9 cellular contexts compared by ENCODE assay signal in the genomic region with DNA sequence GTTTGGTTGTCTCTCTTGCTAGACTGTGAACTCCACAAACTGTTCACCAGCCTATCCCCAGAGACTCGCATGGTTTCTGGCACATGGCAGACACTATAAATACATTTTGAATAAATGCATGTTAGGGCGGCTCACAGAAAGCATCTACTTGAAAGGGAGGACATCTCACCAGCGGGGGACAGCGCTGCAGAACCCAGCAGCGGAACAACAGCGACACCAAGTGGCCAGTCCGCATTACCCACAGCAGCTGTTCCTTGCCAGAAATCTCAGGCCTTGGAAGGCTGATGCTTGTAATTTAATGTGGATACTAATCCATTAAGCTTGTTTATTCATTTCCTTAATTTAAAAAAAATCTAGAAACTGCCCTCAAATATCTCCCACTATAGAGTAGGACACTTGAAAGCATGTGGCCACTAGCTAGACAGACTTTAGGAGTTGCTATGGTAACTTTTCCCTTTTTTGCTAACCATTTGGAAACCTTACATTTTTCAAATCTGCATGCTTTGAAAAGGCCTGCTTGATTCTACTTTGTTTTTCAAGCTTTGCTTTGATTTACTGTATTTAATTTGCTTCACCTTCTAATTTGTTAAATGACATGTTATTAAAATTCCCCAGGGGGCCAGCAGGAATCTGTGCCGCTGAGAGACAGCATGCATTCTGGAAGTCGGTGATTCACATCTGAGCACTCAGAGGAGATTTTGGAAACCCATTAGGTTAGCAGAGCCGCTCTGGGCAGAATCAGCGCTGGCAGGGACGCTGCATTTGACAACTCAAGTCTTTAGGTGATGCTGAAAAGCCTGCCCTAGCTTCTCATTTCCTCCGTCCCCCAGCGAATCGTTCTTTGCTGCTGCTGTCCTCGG.
DNase-seq lines count a peak whose midpoint lies in the region; ATAC-seq and TF ChIP-seq lines count a peak whose summit lies in the region.
"Had no signal": no experiment of that assay in that cellular context is flagged by ENCODE, and none has a peak within 500 bp of the region (broad histone marks: within the 10 kb centered on the region; RNA-seq: fewer than 3 reads in every experiment).

No MANE protein-coding gene starts in this region.

- H3K27ac ChIP-seq in fibroblast of lung (ENCODE audit: insufficient read depth, low read length) (no peak overlapping the region), stomach (no peak overlapping the region)

- H3K4me3 ChIP-seq in fibroblast of lung (replicated peaks in 1 of 4; ENCODE audit: control extremely low read depth in 1 of 4, insufficient read depth in 1 of 4, low read depth in 3 of 4, low read length in 4 of 4), result no peak overlapping the region
- no peak overlapping the region for H3K4me3 ChIP-seq in stomach

- ATAC-seq in GM19463 (IDR thresholded peaks at IDR 0.05; ENCODE audit: unreplicated experiment), result peak; percentile 83
- peak; percentile 87 to 95 for ATAC-seq in activated T-cell treated with anti-CD3 and anti-CD28 coated beads, Interleukin-2, amount 50 U/mL, for 4 hours

- no peak overlapping the region for H2AFZ ChIP-seq in fibroblast of lung (ENCODE audit: low read length)

- TF ChIP-seq POLR2A in stomach (IDR thresholded peaks at IDR 0.05), result no peak

- peaks cover 4% of the 10 kb centered on the region for H3K4me1 Mint-ChIP-seq in activated T-cell treated with anti-CD3 and anti-CD28 coated beads, Interleukin-2, amount 50 U/mL, for 4 hours (ENCODE audit: low read depth)
- H3K4me1 Mint-ChIP-seq in neural crest cell, result peaks cover 15% of the 10 kb centered on the region

- H3K4me2 ChIP-seq in fibroblast of lung (ENCODE audit: extremely low read depth, insufficient read depth, low read length), result no peak overlapping the region

- H3K27me3 ChIP-seq in fibroblast of lung (ENCODE audit: control insufficient read depth, insufficient read depth, low read length) (no peaks in the 10 kb centered on the region), stomach (no peaks in the 10 kb centered on the region)

- H4K20me1 ChIP-seq in fibroblast of lung (ENCODE audit: control insufficient read depth, extremely low read depth, insufficient read depth, low read length), result no peaks in the 10 kb centered on the region

- no peaks in the 10 kb centered on the region for H3K36me3 Mint-ChIP-seq in activated T-cell treated with anti-CD3 and anti-CD28 coated beads, Interleukin-2, amount 50 U/mL, for 4 hours (ENCODE audit: insufficient read depth)
- H3K36me3 Mint-ChIP-seq in neural crest cell (ENCODE audit: low read depth), result no peaks in the 10 kb centered on the region

- no peak overlapping the region for H3K4me3 Mint-ChIP-seq in activated T-cell treated with anti-CD3 and anti-CD28 coated beads, Interleukin-2, amount 50 U/mL, for 4 hours
- no peak overlapping the region for H3K4me3 Mint-ChIP-seq in neural crest cell
- H3K4me3 Mint-ChIP-seq: T-helper 1 cell treated with Interleukin-12 subunit alpha and Interleukin-12 subunit beta and Interleukin-4 antibody, amounts not matched to agents 30 μg/mL and 1 μg/mL, for 36 hours had no signal

- H3K9me3 ChIP-seq in fibroblast of lung (ENCODE audit: control insufficient read depth, insufficient read depth, low read depth, low read length) (no peaks in the 10 kb centered on the region), stomach (no peaks in the 10 kb centered on the region)

- WGBS in stomach, 5 donors, result 38 to 45% (median 42%) methylated on average over 16 of the region's 16 CpGs

- peaks cover 20% of the 10 kb centered on the region for H3K27me3 Mint-ChIP-seq in activated T-cell treated with anti-CD3 and anti-CD28 coated beads, Interleukin-2, amount 50 U/mL, for 4 hours (ENCODE audit: low read depth)
- peaks cover 7% of the 10 kb centered on the region for H3K27me3 Mint-ChIP-seq in neural crest cell (ENCODE audit: low read depth)

- no peak overlapping the region for H3K27ac Mint-ChIP-seq in neural crest cell (ENCODE audit: unreplicated experiment)
- H3K27ac Mint-ChIP-seq: T-helper 1 cell treated with Interleukin-12 subunit alpha and Interleukin-12 subunit beta and Interleukin-4 antibody, amounts not matched to agents 30 μg/mL and 1 μg/mL, for 36 hours had no signal

- no peak for TF ChIP-seq EP300 in stomach (IDR thresholded peaks at IDR 0.05)

- H3K4me1 ChIP-seq in fibroblast of lung (ENCODE audit: control insufficient read depth, extremely low read depth, insufficient read depth, low read length) (peaks cover 4% of the 10 kb centered on the region), stomach (peaks cover 0 to 7% (median 2%) of the 10 kb centered on the region in 4 donors)

- H3K9me3 Mint-ChIP-seq in activated T-cell treated with anti-CD3 and anti-CD28 coated beads, Interleukin-2, amount 50 U/mL, for 4 hours, result no peaks in the 10 kb centered on the region
- no peaks in the 10 kb centered on the region for H3K9me3 Mint-ChIP-seq in neural crest cell
- H3K9me3 Mint-ChIP-seq: T-helper 1 cell treated with Interleukin-12 subunit alpha and Interleukin-12 subunit beta and Interleukin-4 antibody, amounts not matched to agents 30 μg/mL and 1 μg/mL, for 36 hours had no signal

- TF ChIP-seq CTCF in fibroblast of lung (conservative IDR thresholded peaks at IDR 0.05 in 1 of 2, IDR thresholded peaks at IDR 0.05 in 1 of 2; ENCODE audit: low read depth in 1 of 2, low read length in 2 of 2) (peak; percentile 98 to 99), neural crest cell (conservative IDR thresholded peaks at IDR 0.05) (peak; percentile 99), stomach (IDR thresholded peaks at IDR 0.05) (peak in 5 of 7 experiments; percentile 79 to 93 (median 89))

- no peaks in the 10 kb centered on the region for H3K79me2 ChIP-seq in fibroblast of lung (ENCODE audit: control insufficient read depth, insufficient read depth, low read length)

- DNase-seq in CMK (ENCODE audit: low read depth), result peak; percentile 60
- peak; percentile 59 for DNase-seq in HuH-7.5 (ENCODE audit: low spot score)
- peak; percentile 75 for DNase-seq in OCI-M1 (lab: John Stamatoyannopoulos, UW)
- DNase-seq in activated T-cell treated with anti-CD3 and anti-CD28 coated beads, Interleukin-2, amount 50 U/mL, for 4 hours, result peak; percentile 78
- peak; percentile 57 to 87 for DNase-seq in fibroblast of lung (ENCODE audit: low read depth in 2 of 2)
- peak; percentile 76 for DNase-seq in neural crest cell (ENCODE audit: low read depth, low spot score)
- DNase-seq in stomach, result peak; percentile 75

- intact Hi-C loops in stomach (cut with DNase I; ENCODE audit: low total_unique reads), result no loop called here

- H3K9ac ChIP-seq in fibroblast of lung (ENCODE audit: insufficient read depth, low read length), result no peak overlapping the region

- no peaks in the 10 kb centered on the region for H3K36me3 ChIP-seq in fibroblast of lung (ENCODE audit: control insufficient read depth, insufficient read depth, low read length)
- H3K36me3 ChIP-seq in stomach, result no peaks in the 10 kb centered on the region
